Comparison of ENCODE assay signal across 10 cellular contexts in genomic region chr20:25220810-25221591, GRCh38. TPM values are rescaled to one million over a fixed set of nuclear protein-coding genes. Genes with fewer than 3 reads are reported as not detected.
DNase-seq lines count a peak whose midpoint lies in the region; ATAC-seq and TF ChIP-seq lines count a peak whose summit lies in the region.
"Had no signal": no experiment of that assay in that cellular context is flagged by ENCODE, and none has a peak within 500 bp of the region (broad histone marks: within the 10 kb centered on the region; RNA-seq: fewer than 3 reads in every experiment).

No MANE protein-coding gene starts in this region.

- H3K9me3 Mint-ChIP-seq in activated CD4-positive, alpha-beta T cell treated with anti-CD3 and anti-CD28 coated beads, Interleukin-2, amount 10 ng/mL, durations not matched to agents 24 days and 14 days = no peaks in the 10 kb centered on the region
- H3K9me3 Mint-ChIP-seq: T-helper 2 cell treated with Interferon-gamma antibody and Interleukin-4, amounts not matched to agents 5 μg/mL and 100 μg/mL, for 36 hours had no signal

- ATAC-seq in left ventricle myocardium superior (peak; percentile 74), thoracic aorta (ENCODE audit: insufficient number of reproducible peaks, low FRiP score, low read depth) (no peak), GM19467 (IDR thresholded peaks at IDR 0.05; ENCODE audit: unreplicated experiment) (no peak), HG03039 (IDR thresholded peaks at IDR 0.05; ENCODE audit: unreplicated experiment) (no peak)

- no peaks in the 10 kb centered on the region for H3K27me3 ChIP-seq in thoracic aorta (replicated peaks; ENCODE audit: insufficient read depth)

- H3K4me1 ChIP-seq in thoracic aorta (ENCODE audit: control insufficient read depth in 1 of 2, low read depth in 2 of 2) = peaks cover 3 to 24% of the 10 kb centered on the region in 2 donors

- intact Hi-C loops in activated CD4-positive, alpha-beta T cell treated with anti-CD3 and anti-CD28 coated beads, Interleukin-2, amount 10 ng/mL, durations not matched to agents 24 days and 14 days (cut with micrococcal nuclease) = no loop called here
- intact Hi-C loops in left ventricle myocardium superior (cut with micrococcal nuclease) = no loop called here

- H3K36me3 ChIP-seq in thoracic aorta = peaks cover 10% of the 10 kb centered on the region

- H3K4me1 Mint-ChIP-seq in activated CD4-positive, alpha-beta T cell treated with anti-CD3 and anti-CD28 coated beads, Interleukin-2, amount 10 ng/mL, durations not matched to agents 24 days and 14 days = peaks cover 9% of the 10 kb centered on the region

- no peak overlapping the region for H3K4me3 Mint-ChIP-seq in activated CD4-positive, alpha-beta T cell treated with anti-CD3 and anti-CD28 coated beads, Interleukin-2, amount 10 ng/mL, durations not matched to agents 24 days and 14 days
- H3K4me3 Mint-ChIP-seq: T-helper 2 cell treated with Interferon-gamma antibody and Interleukin-4, amounts not matched to agents 5 μg/mL and 100 μg/mL, for 36 hours had no signal

- H3K4me3 ChIP-seq in thoracic aorta = no peak overlapping the region

- H3K9me3 ChIP-seq in thoracic aorta = no peaks in the 10 kb centered on the region

- peaks cover 11% of the 10 kb centered on the region for H3K36me3 Mint-ChIP-seq in activated CD4-positive, alpha-beta T cell treated with anti-CD3 and anti-CD28 coated beads, Interleukin-2, amount 10 ng/mL, durations not matched to agents 24 days and 14 days (ENCODE audit: low read depth)

- TF ChIP-seq CTCF in RWPE1 (conservative IDR thresholded peaks at IDR 0.05; ENCODE audit: low read depth) (no peak), thoracic aorta (IDR thresholded peaks at IDR 0.05) (no peak)

- CTCF ChIA-PET in RWPE1 (lab: Yijun Ruan, JAX) = no interaction called here

- H3K27me3 Mint-ChIP-seq in activated CD4-positive, alpha-beta T cell treated with anti-CD3 and anti-CD28 coated beads, Interleukin-2, amount 10 ng/mL, durations not matched to agents 24 days and 14 days = no peaks in the 10 kb centered on the region

- peak overlapping the region; percentile 94 for H3K27ac ChIP-seq in RWPE1
- peak overlapping the region; percentile 18 to 26 for H3K27ac ChIP-seq in thoracic aorta

- peak overlapping the region; percentile 48 for H3K27ac Mint-ChIP-seq in activated CD4-positive, alpha-beta T cell treated with anti-CD3 and anti-CD28 coated beads, Interleukin-2, amount 10 ng/mL, durations not matched to agents 24 days and 14 days
- H3K27ac Mint-ChIP-seq: T-helper 2 cell treated with Interferon-gamma antibody and Interleukin-4, amounts not matched to agents 5 μg/mL and 100 μg/mL, for 36 hours had no signal

- POLR2A ChIA-PET in RWPE1 (lab: Yijun Ruan, JAX; ENCODE audit: low non-redundant PET) = interaction anchor here (0.6 kb wide), 1 partner anchor 11 kb away, joined by 3 read pairs; no protein-coding TSS in a partner anchor

- DNase-seq in activated CD4-positive, alpha-beta T cell treated with anti-CD3 and anti-CD28 coated beads, Interleukin-2, amount 10 ng/mL, durations not matched to agents 24 days and 14 days = no peak
- DNase-seq in activated CD4-positive, alpha-beta T cell treated with anti-CD3 and anti-CD28 coated beads, Interleukin-2, amount 50 U/mL, for 1 hour = no peak
- DNase-seq in RWPE1 (ENCODE audit: low spot score) (no peak), left ventricle myocardium superior (peak; percentile 88), thoracic aorta (ENCODE audit: low spot score) (no peak), NCI-H1694 treated with DMSO at 0.1 percent for 48 hours (lab: John Stamatoyannopoulos, UW) (no peak)
- DNase-seq: EL had no signal

RNA-seq across cellular contexts. Expression of gene ENTPD6, which starts 25.5 kb away (rescaled TPM):
- 42.1 and 44.2 TPM in 2 replicates for total RNA-seq in activated CD4-positive, alpha-beta T cell treated with anti-CD3 and anti-CD28 coated beads, Interleukin-2, amount 10 ng/mL, durations not matched to agents 24 days and 14 days
- 130 TPM for total RNA-seq in left ventricle myocardium superior
- 100 to 1,000 TPM in 1 of 2 donors, 10 to 100 TPM in 1; 82.0 to 107 TPM for total RNA-seq in thoracic aorta

RNA-seq across cellular contexts. Expression of gene PYGB, which starts 26.9 kb away (rescaled TPM):
- total RNA-seq in activated CD4-positive, alpha-beta T cell treated with anti-CD3 and anti-CD28 coated beads, Interleukin-2, amount 10 ng/mL, durations not matched to agents 24 days and 14 days = 36.0 and 36.6 TPM in 2 replicates
- 205 TPM for total RNA-seq in left ventricle myocardium superior
- total RNA-seq in thoracic aorta = 100 to 1,000 TPM; 124 to 256 TPM
